ENCODE assay signal across 1 cellular context in the genomic region with DNA sequence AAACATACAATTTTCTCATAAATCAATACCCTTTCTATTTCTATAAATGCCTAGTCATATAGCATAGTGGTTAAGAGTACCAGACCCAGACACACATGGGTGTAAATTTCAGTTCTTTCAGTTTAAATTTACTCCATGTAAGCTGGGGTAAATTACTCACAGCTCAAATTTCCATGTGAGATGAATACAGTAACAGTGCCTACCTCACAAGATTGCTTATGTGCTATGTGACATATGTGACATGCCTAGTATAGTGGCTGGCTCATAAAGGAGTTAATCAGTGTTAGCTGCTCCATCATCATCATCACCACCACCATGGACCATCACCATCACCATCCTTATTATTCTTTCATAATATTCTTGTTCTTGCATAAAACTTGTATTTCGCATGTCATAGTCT.
TF ChIP-seq lines count a peak whose summit lies in the region.

No MANE protein-coding gene starts in this region.

TF ChIP-seq in GM12878, 131 proteins besides CTCF, POLR2A, EP300 and RAD21 (continued from another document):
- TF ChIP-seq POLR2AphosphoS2 (IDR thresholded peaks at IDR 0.05; ENCODE audit: low read depth, low read length) (no peak), STAT3 (IDR thresholded peaks at IDR 0.05; ENCODE audit: low read depth, low read length) (no peak), RFX5 (IDR thresholded peaks at IDR 0.05; ENCODE audit: low read depth, low read length) (no peak), CEBPB (IDR thresholded peaks at IDR 0.05; ENCODE audit: borderline replicate concordance in 1 of 2, low read depth in 2 of 2, low read length in 2 of 2) (no peak), FOXM1 (IDR thresholded peaks at IDR 0.05; ENCODE audit: low read depth, low read length) (no peak), NFXL1 (IDR thresholded peaks at IDR 0.05; ENCODE audit: borderline replicate concordance) (no peak), CHD2 (IDR thresholded peaks at IDR 0.05; ENCODE audit: borderline replicate concordance, low read depth, low read length) (no peak), POU2F2 (IDR thresholded peaks at IDR 0.05; ENCODE audit: borderline replicate concordance, low read depth, low read length) (no peak)
